In the genomic region with DNA sequence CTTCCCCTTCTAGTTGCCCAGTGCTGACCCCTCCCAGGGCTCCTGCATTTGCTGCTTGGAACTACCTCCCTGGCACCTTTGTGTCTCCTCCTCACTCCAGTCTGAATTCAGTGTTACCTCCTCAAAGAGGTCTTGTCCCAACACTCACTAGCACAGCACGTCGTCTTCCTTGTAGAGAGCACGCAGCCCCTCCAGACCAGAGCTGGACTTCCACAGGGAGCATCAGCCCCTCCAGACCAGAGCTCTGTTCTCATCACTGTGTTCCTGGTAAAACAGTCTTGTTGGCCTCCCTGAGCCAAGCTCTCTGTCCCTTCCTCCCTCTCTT, we compare ENCODE assay signal across 12 cellular contexts. TPM values are rescaled to one million over a fixed set of nuclear protein-coding genes. Genes with fewer than 3 reads are reported as not detected.
DNase-seq lines count a peak whose midpoint lies in the region; ATAC-seq and TF ChIP-seq lines count a peak whose summit lies in the region.
"Had no signal": no experiment of that assay in that cellular context is flagged by ENCODE, and none has a peak within 500 bp of the region (broad histone marks: within the 10 kb centered on the region; RNA-seq: fewer than 3 reads in every experiment).

No MANE protein-coding gene starts in this region.

- POLR2A ChIA-PET in activated naive CD8-positive, alpha-beta T cell treated with anti-CD3 and anti-CD28 coated beads, Interleukin-2, amount 10 ng/mL, durations not matched to agents 7 days and 5 days (lab: Charles Lee): interaction anchor here (0.7 kb wide), 1 partner anchor 10 kb away, joined by 3 read pairs; no protein-coding TSS in a partner anchor
- POLR2A ChIA-PET in Panc1 (lab: Charles Lee): interaction anchor here (0.5 kb wide), 1 partner anchor 82 kb away, joined by 7 read pairs; no protein-coding TSS in a partner anchor

- no peaks in the 10 kb centered on the region for H3K36me3 ChIP-seq in Panc1 (ENCODE audit: control insufficient read depth, insufficient read depth, low read length)

- H3K4me1 Mint-ChIP-seq in activated naive CD8-positive, alpha-beta T cell treated with anti-CD3 and anti-CD28 coated beads, Interleukin-2, amount 10 ng/mL, durations not matched to agents 7 days and 5 days: peaks cover 14% of the 10 kb centered on the region
- peaks cover 9% of the 10 kb centered on the region for H3K4me1 Mint-ChIP-seq in activated naive CD8-positive, alpha-beta T cell treated with anti-CD3 and anti-CD28 coated beads for 36 hours
- peaks cover 35% of the 10 kb centered on the region for H3K4me1 Mint-ChIP-seq in stimulated activated memory B cell treated with anti-CD40 and anti-IgM and Interleukin-4, amounts not matched to agents 10 μg/mL and 1 μg/mL and 100 μg/mL, for 72 hours

- intact Hi-C loops in Panc1 (cut with micrococcal nuclease; ENCODE audit: unreplicated experiment): no loop called here

- BruUV-seq in Panc1 (replicated peaks; lab: Mats Ljungman, UMichigan): no TSS peak

- peaks cover 46% of the 10 kb centered on the region for H3K27me3 Mint-ChIP-seq in activated naive CD8-positive, alpha-beta T cell treated with anti-CD3 and anti-CD28 coated beads, Interleukin-2, amount 10 ng/mL, durations not matched to agents 7 days and 5 days
- peaks cover 50% of the 10 kb centered on the region for H3K27me3 Mint-ChIP-seq in activated naive CD8-positive, alpha-beta T cell treated with anti-CD3 and anti-CD28 coated beads for 36 hours
- peaks cover 65% of the 10 kb centered on the region for H3K27me3 Mint-ChIP-seq in stimulated activated memory B cell treated with anti-CD40 and anti-IgM and Interleukin-4, amounts not matched to agents 10 μg/mL and 1 μg/mL and 100 μg/mL, for 72 hours

- H3K27ac ChIP-seq in Panc1 (ENCODE audit: low read length): no peak overlapping the region
- H3K27ac ChIP-seq: SK-N-MC had no signal

- peak overlapping the region; percentile 69 for H3K27ac Mint-ChIP-seq in activated naive CD8-positive, alpha-beta T cell treated with anti-CD3 and anti-CD28 coated beads, Interleukin-2, amount 10 ng/mL, durations not matched to agents 7 days and 5 days
- no peak overlapping the region for H3K27ac Mint-ChIP-seq in activated naive CD8-positive, alpha-beta T cell treated with anti-CD3 and anti-CD28 coated beads for 36 hours
- H3K27ac Mint-ChIP-seq in stimulated activated memory B cell treated with anti-CD40 and anti-IgM and Interleukin-4, amounts not matched to agents 10 μg/mL and 1 μg/mL and 100 μg/mL, for 72 hours: no peak overlapping the region

- peaks cover 2% of the 10 kb centered on the region; the same call in 1 of the 2 replicates for H3K27me3 ChIP-seq in Panc1 (ENCODE audit: control insufficient read depth, insufficient read depth, low read length)

- in situ Hi-C loops in Panc1 (cut with HindIII; ENCODE audit: low pct_unique_long_range_greater_than_20kb, low sequenced_read_pairs): no loop called here

- H3K36me3 Mint-ChIP-seq in activated naive CD8-positive, alpha-beta T cell treated with anti-CD3 and anti-CD28 coated beads, Interleukin-2, amount 10 ng/mL, durations not matched to agents 7 days and 5 days: no peaks in the 10 kb centered on the region
- no peaks in the 10 kb centered on the region for H3K36me3 Mint-ChIP-seq in activated naive CD8-positive, alpha-beta T cell treated with anti-CD3 and anti-CD28 coated beads for 36 hours
- no peaks in the 10 kb centered on the region for H3K36me3 Mint-ChIP-seq in stimulated activated memory B cell treated with anti-CD40 and anti-IgM and Interleukin-4, amounts not matched to agents 10 μg/mL and 1 μg/mL and 100 μg/mL, for 72 hours
- H3K36me3 Mint-ChIP-seq: stimulated activated naive B cell treated with anti-CD40 and anti-IgM and Interleukin-4, amounts not matched to agents 10 μg/mL and 1 μg/mL and 100 μg/mL, for 72 hours had no signal

- no peak for ATAC-seq in activated naive CD8-positive, alpha-beta T cell treated with anti-CD3 and anti-CD28 coated beads, Interleukin-2, amount 10 ng/mL, durations not matched to agents 7 days and 5 days (ENCODE audit: low read depth)
- peak; percentile 22 for ATAC-seq in Panc1
- peak; percentile 28 for ATAC-seq in esophagus mucosa
- peak; percentile 5 for ATAC-seq in stimulated activated memory B cell treated with anti-CD40 and anti-IgM and Interleukin-4, amounts not matched to agents 10 μg/mL and 1 μg/mL and 100 μg/mL, for 72 hours

- CTCF ChIA-PET in Panc1 (lab: Charles Lee): interaction anchor here (0.7 kb wide), 1 partner anchor 436 kb away, joined by 9 read pairs; no protein-coding TSS in a partner anchor

- no peak overlapping the region for H3K4me3 ChIP-seq in Panc1 (ENCODE audit: low read depth in 2 of 2, low read length in 2 of 2)
- H3K4me3 ChIP-seq: SK-N-MC had no signal

- TF ChIP-seq CTCF in Panc1 (IDR thresholded peaks at IDR 0.05): no peak

- DNase-seq in activated naive CD8-positive, alpha-beta T cell treated with anti-CD3 and anti-CD28 coated beads, Interleukin-2, amount 10 ng/mL, durations not matched to agents 7 days and 5 days: no peak
- no peak for DNase-seq in activated naive CD8-positive, alpha-beta T cell treated with anti-CD3 and anti-CD28 coated beads for 36 hours
- DNase-seq in Panc1 (ENCODE audit: low read depth, low spot score): no peak
- DNase-seq in NCI-H345 (lab: John Stamatoyannopoulos, UW): no peak
- no peak for DNase-seq in mucosa of gallbladder (ENCODE audit: low spot score)
- no peak for DNase-seq in activated naive CD4-positive, alpha-beta T cell treated with Interleukin-2 at 50 U/mL for 16 hours
- DNase-seq: activated CD4-positive, CD25-positive, alpha-beta regulatory T cell treated with anti-CD3 and anti-CD28 coated beads, Interleukin-2, amount 50 U/mL, for 72 hours; activated T-cell treated with anti-CD3 and anti-CD28 coated beads for 4 hours had no signal

- peak overlapping the region; percentile 63 for H3K4me3 Mint-ChIP-seq in activated naive CD8-positive, alpha-beta T cell treated with anti-CD3 and anti-CD28 coated beads, Interleukin-2, amount 10 ng/mL, durations not matched to agents 7 days and 5 days
- no peak overlapping the region for H3K4me3 Mint-ChIP-seq in activated naive CD8-positive, alpha-beta T cell treated with anti-CD3 and anti-CD28 coated beads for 36 hours
- peak overlapping the region; percentile 11 for H3K4me3 Mint-ChIP-seq in stimulated activated memory B cell treated with anti-CD40 and anti-IgM and Interleukin-4, amounts not matched to agents 10 μg/mL and 1 μg/mL and 100 μg/mL, for 72 hours

- H3K4me1 ChIP-seq in Panc1 (ENCODE audit: control insufficient read depth, insufficient read depth, low read length): peaks cover 6% of the 10 kb centered on the region; the same call in 1 of the 2 replicates

- H3K9me3 Mint-ChIP-seq in activated naive CD8-positive, alpha-beta T cell treated with anti-CD3 and anti-CD28 coated beads, Interleukin-2, amount 10 ng/mL, durations not matched to agents 7 days and 5 days: no peaks in the 10 kb centered on the region
- H3K9me3 Mint-ChIP-seq in activated naive CD8-positive, alpha-beta T cell treated with anti-CD3 and anti-CD28 coated beads for 36 hours: no peaks in the 10 kb centered on the region
- no peaks in the 10 kb centered on the region for H3K9me3 Mint-ChIP-seq in stimulated activated memory B cell treated with anti-CD40 and anti-IgM and Interleukin-4, amounts not matched to agents 10 μg/mL and 1 μg/mL and 100 μg/mL, for 72 hours
- H3K9me3 Mint-ChIP-seq: stimulated activated naive B cell treated with anti-CD40 and anti-IgM and Interleukin-4, amounts not matched to agents 10 μg/mL and 1 μg/mL and 100 μg/mL, for 72 hours had no signal

- H3K9me3 ChIP-seq in Panc1 (ENCODE audit: control insufficient read depth, insufficient read depth, low read depth, low read length): no peaks in the 10 kb centered on the region

RNA-seq across cellular contexts. Expression of gene MGAT5B, which starts 27.8 kb away (rescaled TPM):
- under 1 TPM; 0.43 to 0.47 TPM for total RNA-seq in activated naive CD8-positive, alpha-beta T cell treated with anti-CD3 and anti-CD28 coated beads, Interleukin-2, amount 10 ng/mL, durations not matched to agents 7 days and 5 days
- total RNA-seq in activated naive CD8-positive, alpha-beta T cell treated with anti-CD3 and anti-CD28 coated beads for 36 hours: under 1 TPM; 0.12 to 0.18 TPM
- 34.9 TPM for total RNA-seq in Panc1 (2021; ENCODE audit: unreplicated experiment)
- 22.1 TPM for polyA plus RNA-seq in Panc1 (2012; ENCODE audit: insufficient read length)
- 0.20 TPM for total RNA-seq in esophagus mucosa
- 0.69 TPM for total RNA-seq in mucosa of gallbladder

Comparison
In these comparisons a context has a peak if more than half of its experiments do, and no peak if none do; other contexts are left out.
1. RNA of gene MGAT5B, which starts 27.8 kb away (total RNA-seq): 34.9 TPM in Panc1 (single experiment); 0.69 TPM in mucosa of gallbladder (single experiment), 0.43 to 0.47 TPM in activated naive CD8-positive, alpha-beta T cell treated with anti-CD3 and anti-CD28 coated beads, Interleukin-2, amount 10 ng/mL, durations not matched to agents 7 days and 5 days, 0.20 TPM in esophagus mucosa (single experiment) and 0.12 to 0.18 TPM in activated naive CD8-positive, alpha-beta T cell treated with anti-CD3 and anti-CD28 coated beads for 36 hours; every median in the first group is over 10 times any median in the second.